ENCODE assay signal across 1 cellular context in the genomic region with DNA sequence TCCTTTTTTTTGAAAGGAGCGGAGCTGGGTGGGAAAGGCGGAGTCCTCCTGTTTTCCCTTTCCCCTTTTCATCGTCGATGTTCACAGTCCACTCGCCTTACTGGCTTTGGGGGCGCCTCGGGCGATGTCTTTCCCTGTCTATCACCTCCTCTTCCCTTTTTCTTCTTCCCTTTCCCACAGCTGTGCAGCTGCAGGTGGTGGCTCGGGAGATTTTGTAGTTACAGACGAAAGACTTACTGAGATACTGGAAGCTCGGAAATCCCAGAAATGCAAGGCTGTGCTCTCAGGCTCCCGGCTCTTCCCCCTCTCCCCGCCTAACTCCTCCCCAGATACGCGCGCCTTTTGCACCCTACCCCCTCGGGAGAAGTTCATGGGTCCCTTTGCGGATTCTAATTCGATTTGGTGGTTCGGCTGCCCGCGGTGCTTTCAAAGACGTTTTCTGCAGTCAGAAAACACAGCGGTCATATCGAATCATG.
TF ChIP-seq lines count a peak whose summit lies in the region.

No MANE protein-coding gene starts in this region.

TF ChIP-seq in H1, 55 proteins besides CTCF, POLR2A, EP300 and RAD21:
- TF ChIP-seq ASH2L (IDR thresholded peaks at IDR 0.05; ENCODE audit: low read length) (peak; percentile 46), TCF12 (IDR thresholded peaks at IDR 0.05; ENCODE audit: low read depth, low read length) (no peak), SP1 (IDR thresholded peaks at IDR 0.05; ENCODE audit: low read depth, low read length) (no peak), SIN3A (conservative IDR thresholded peaks at IDR 0.05 in 1 of 2, IDR thresholded peaks at IDR 0.05 in 1 of 2; ENCODE audit: low read depth in 1 of 2, low read length in 2 of 2) (peak in 1 of 2 experiments; percentile 7; a peak in 2 of 4 replicates), CBX5 (IDR thresholded peaks at IDR 0.05; ENCODE audit: low read depth, low read length) (no peak)
